Comparison of ENCODE assay signal across 13 cellular contexts in genomic region chr18:58911241-58911640, GRCh38. TPM values are rescaled to one million over a fixed set of nuclear protein-coding genes. Genes with fewer than 3 reads are reported as not detected.
DNase-seq lines count a peak whose midpoint lies in the region; ATAC-seq and TF ChIP-seq lines count a peak whose summit lies in the region.
"Had no signal": no experiment of that assay in that cellular context is flagged by ENCODE, and none has a peak within 500 bp of the region (broad histone marks: within the 10 kb centered on the region; RNA-seq: fewer than 3 reads in every experiment).

No MANE protein-coding gene starts in this region.

- H3K36me3 ChIP-seq in endodermal cell (ENCODE audit: control insufficient read depth, insufficient read depth, low read length) = peaks cover 81% of the 10 kb centered on the region
- H3K36me3 ChIP-seq in muscle layer of duodenum (ENCODE audit: control insufficient read depth in 1 of 2, insufficient read depth in 2 of 2, low read length in 2 of 2) = no peaks in the 10 kb centered on the region
- H3K36me3 ChIP-seq in upper lobe of left lung = no peaks in the 10 kb centered on the region

- no peak for TF ChIP-seq POLR2A in upper lobe of left lung (IDR thresholded peaks at IDR 0.05)

- H3K27me3 ChIP-seq in endodermal cell (ENCODE audit: control insufficient read depth, insufficient read depth, low read length, poor library complexity, severe bottlenecking) (no peaks in the 10 kb centered on the region), muscle layer of duodenum (ENCODE audit: low read depth, low read length) (no peaks in the 10 kb centered on the region), upper lobe of left lung (no peaks in the 10 kb centered on the region)

- H3K4me1 ChIP-seq in endodermal cell (ENCODE audit: control insufficient read depth, insufficient read depth, low read length) (peaks cover 13% of the 10 kb centered on the region), muscle layer of duodenum (ENCODE audit: control insufficient read depth in 1 of 2, insufficient read depth in 2 of 2, low read length in 2 of 2) (peaks cover 0 to 17% of the 10 kb centered on the region in 2 donors), upper lobe of left lung (peaks cover 13 to 26% (median 22%) of the 10 kb centered on the region in 4 donors)

- TF ChIP-seq EP300 in upper lobe of left lung (IDR thresholded peaks at IDR 0.05) = no peak

- peak overlapping the region; percentile 32 for H3K27ac Mint-ChIP-seq in endodermal cell
- H3K27ac Mint-ChIP-seq: activated CD4-positive, alpha-beta T cell treated with anti-CD3 and anti-CD28 coated beads for 36 hours; activated naive CD8-positive, alpha-beta T cell; natural killer cell treated with Interleukin-12 subunit alpha and Interleukin-12 subunit beta and Interleukin-15 and Interleukin-18, amount 100 ng/mL, for 72 hours had no signal

- H3K27ac ChIP-seq in endodermal cell (ENCODE audit: low read depth, low read length) = no peak overlapping the region
- peak overlapping the region; percentile 27 for H3K27ac ChIP-seq in muscle layer of duodenum (ENCODE audit: low read length)
- peak overlapping the region; percentile 34 to 80 (median 48) for H3K27ac ChIP-seq in upper lobe of left lung

- H3K27me3 Mint-ChIP-seq in endodermal cell (ENCODE audit: insufficient read depth) = no peaks in the 10 kb centered on the region

- ATAC-seq in upper lobe of left lung (ENCODE audit: low FRiP score in 2 of 2) = no peak
- no peak for ATAC-seq in HG02678 (IDR thresholded peaks at IDR 0.05; ENCODE audit: unreplicated experiment)
- ATAC-seq in HG02884 (IDR thresholded peaks at IDR 0.05; ENCODE audit: unreplicated experiment) = no peak
- ATAC-seq: activated CD4-positive, alpha-beta T cell treated with anti-CD3 and anti-CD28 coated beads for 36 hours had no signal

- no peak for TF ChIP-seq CTCF in endodermal cell (conservative IDR thresholded peaks at IDR 0.05)
- TF ChIP-seq CTCF in upper lobe of left lung (IDR thresholded peaks at IDR 0.05) = no peak

- H3K4me3 Mint-ChIP-seq in endodermal cell = no peak overlapping the region
- H3K4me3 Mint-ChIP-seq: activated CD4-positive, alpha-beta T cell treated with anti-CD3 and anti-CD28 coated beads for 36 hours; activated naive CD8-positive, alpha-beta T cell; natural killer cell treated with Interleukin-12 subunit alpha and Interleukin-12 subunit beta and Interleukin-15 and Interleukin-18, amount 100 ng/mL, for 72 hours had no signal

- peaks cover 62% of the 10 kb centered on the region for H3K36me3 Mint-ChIP-seq in endodermal cell (ENCODE audit: low read depth)
- H3K36me3 Mint-ChIP-seq: activated naive CD8-positive, alpha-beta T cell; natural killer cell treated with Interleukin-12 subunit alpha and Interleukin-12 subunit beta and Interleukin-15 and Interleukin-18, amount 100 ng/mL, for 72 hours had no signal

- DNase-seq in MV-4-11 (lab: John Stamatoyannopoulos, UW) (peak; percentile 48), endodermal cell (no peak), upper lobe of left lung (no peak), NCI-H526 (lab: John Stamatoyannopoulos, UW) (no peak), activated gamma-delta T cell treated with Interleukin-2 at 50 U/mL for 16 hours (no peak)
- DNase-seq: activated CD4-positive, alpha-beta T cell treated with anti-CD3 and anti-CD28 coated beads for 36 hours; NCI-H187 treated with DMSO at 0.1 percent for 48 hours; SIG-M5 had no signal

- H3K9me3 Mint-ChIP-seq in endodermal cell = no peaks in the 10 kb centered on the region
- H3K9me3 Mint-ChIP-seq: natural killer cell treated with Interleukin-12 subunit alpha and Interleukin-12 subunit beta and Interleukin-15 and Interleukin-18, amount 100 ng/mL, for 72 hours had no signal

- H3K4me3 ChIP-seq in endodermal cell (ENCODE audit: low read length) (no peak overlapping the region), muscle layer of duodenum (ENCODE audit: low read depth in 1 of 2, low read length in 2 of 2) (no peak overlapping the region), upper lobe of left lung (no peak overlapping the region)

- 90 to 94% methylated on average over 3 to 4 of the region's 4 CpGs for WGBS in endodermal cell (ENCODE audit: insufficient coverage in 1 of 2, insufficient read length in 1 of 2), 2 experiments
- WGBS in upper lobe of left lung, 2 donors = 75 to 82% methylated on average over 4 of the region's 4 CpGs

- peaks cover 62% of the 10 kb centered on the region for H3K4me1 Mint-ChIP-seq in endodermal cell

- H3K9me3 ChIP-seq in endodermal cell (ENCODE audit: control insufficient read depth, low read length) (no peaks in the 10 kb centered on the region), muscle layer of duodenum (ENCODE audit: control insufficient read depth in 1 of 2, low read length in 2 of 2) (no peaks in the 10 kb centered on the region), upper lobe of left lung (no peaks in the 10 kb centered on the region)

- no peak overlapping the region for H3K9ac ChIP-seq in endodermal cell (ENCODE audit: extremely low read depth, low read length, poor library complexity, severe bottlenecking)

RNA-seq across cellular contexts. Expression of gene ZNF532, which starts 46.6 kb away (rescaled TPM):
- total RNA-seq in endodermal cell = 100 to 1,000 TPM; 138 to 207 TPM
- 164 TPM for polyA plus RNA-seq in endodermal cell (2013, experiment 1 of 2)
- polyA plus RNA-seq in endodermal cell (2013, experiment 2 of 2) = 157 TPM
- total RNA-seq in upper lobe of left lung = 10 to 100 TPM; 35.6 to 76.5 (median 42.9) TPM
